ENCODE assay signal across 10 cellular contexts in genomic region chr3:48112813-48113212, GRCh38.
DNase-seq lines count a peak whose midpoint lies in the region; ATAC-seq and TF ChIP-seq lines count a peak whose summit lies in the region.
"Had no signal": no experiment of that assay in that cellular context is flagged by ENCODE, and none has a peak within 500 bp of the region (broad histone marks: within the 10 kb centered on the region; RNA-seq: fewer than 3 reads in every experiment).

No MANE protein-coding gene starts in this region.

- H3K4me3 ChIP-seq in Peyer's patch = no peak overlapping the region
- H3K4me3 ChIP-seq in mesendoderm (ENCODE audit: low read length) = no peak overlapping the region
- H3K4me3 ChIP-seq: pancreas had no signal

- no peak overlapping the region for H3K23ac ChIP-seq in mesendoderm (ENCODE audit: low read length)

- no peaks in the 10 kb centered on the region for H3K79me2 ChIP-seq in mesendoderm (ENCODE audit: control insufficient read depth, insufficient read depth, low read length)

- H3K4me1 ChIP-seq in Peyer's patch = peaks cover 0 to 4% (median 0%) of the 10 kb centered on the region in 4 donors
- H3K4me1 ChIP-seq in mesendoderm (ENCODE audit: control insufficient read depth, low read depth, low read length) = no peaks in the 10 kb centered on the region
- H3K4me1 ChIP-seq: pancreas had no signal

- DNase-seq in ELF-1 (ENCODE audit: low read depth, low spot score) (peak; percentile 37), Peyer's patch (no peak), mesendoderm (no peak), NCI-H1694 treated with DMSO at 0.1 percent for 48 hours (lab: John Stamatoyannopoulos, UW) (no peak)
- no peak for DNase-seq in stimulated activated CD4-positive, alpha-beta T cell treated with anti-CD3 and anti-CD28 coated beads, Interleukin-2, amount 100 ng/mL, for 24 hours
- DNase-seq in stimulated activated CD4-positive, alpha-beta T cell treated with anti-CD3 and anti-CD28 coated beads, Interleukin-1b, Interleukin-23, amount 100 ng/mL, for 48 hours = no peak
- DNase-seq: EL, pancreas had no signal

- no peak overlapping the region for H2BK5ac ChIP-seq in mesendoderm (ENCODE audit: low read length)

- no peaks in the 10 kb centered on the region for H3K9me3 ChIP-seq in Peyer's patch
- H3K9me3 ChIP-seq: pancreas had no signal

- H3K18ac ChIP-seq in mesendoderm (ENCODE audit: low read length) = no peak overlapping the region

- no peak for TF ChIP-seq CTCF in Peyer's patch (IDR thresholded peaks at IDR 0.05)

- no peak overlapping the region for H4K8ac ChIP-seq in mesendoderm (ENCODE audit: low read depth, low read length)

- no peak overlapping the region for H2BK120ac ChIP-seq in mesendoderm (ENCODE audit: low read depth, low read length)

- ATAC-seq in GM21825 (IDR thresholded peaks at IDR 0.05; ENCODE audit: unreplicated experiment) (peak; percentile 17), HG02642 (IDR thresholded peaks at IDR 0.05; ENCODE audit: poor library complexity, unreplicated experiment) (no peak)
- ATAC-seq: pancreas had no signal

- no peak for TF ChIP-seq POLR2A in Peyer's patch (IDR thresholded peaks at IDR 0.05)

- no peaks in the 10 kb centered on the region for H3K79me1 ChIP-seq in mesendoderm (ENCODE audit: low read length)

- H2BK15ac ChIP-seq in mesendoderm (replicated peaks; ENCODE audit: low read depth) = no peak overlapping the region

- H3K56ac ChIP-seq in mesendoderm (ENCODE audit: low read length) = peak overlapping the region; percentile 25

- H3K36me3 ChIP-seq in Peyer's patch (no peaks in the 10 kb centered on the region), mesendoderm (ENCODE audit: control insufficient read depth, insufficient read depth, low read length) (no peaks in the 10 kb centered on the region)
- H3K36me3 ChIP-seq: pancreas had no signal

- peak overlapping the region; percentile 20 to 76 (median 54) for H3K27ac ChIP-seq in Peyer's patch
- H3K27ac ChIP-seq in mesendoderm (ENCODE audit: low read depth, low read length) = no peak overlapping the region
- H3K27ac ChIP-seq: pancreas had no signal

- no peak overlapping the region for H3K4me2 ChIP-seq in mesendoderm (ENCODE audit: low read length)

- H2AK5ac ChIP-seq in mesendoderm (ENCODE audit: low read length) = no peak overlapping the region

- no CpG with 5 or more reads among the region's 1 CpG for WGBS in mesendoderm (ENCODE audit: extremely low coverage, insufficient coverage, low lambda C conversion rate)

- no peak overlapping the region for H3K4ac ChIP-seq in mesendoderm (ENCODE audit: low read depth, low read length)

- H3K27me3 ChIP-seq in Peyer's patch (no peaks in the 10 kb centered on the region), mesendoderm (ENCODE audit: insufficient read depth, low read length, poor library complexity) (no peaks in the 10 kb centered on the region)
- H3K27me3 ChIP-seq: pancreas had no signal

- no peak overlapping the region for H3K9ac ChIP-seq in mesendoderm (ENCODE audit: low read length)

- H4K5ac ChIP-seq in mesendoderm (ENCODE audit: low read length) = no peak overlapping the region
